8 cellular contexts compared by ENCODE assay signal in genomic region chr6:125099211-125100017, GRCh38. TPM values are rescaled to one million over a fixed set of nuclear protein-coding genes. Genes with fewer than 3 reads are reported as not detected.
DNase-seq lines count a peak whose midpoint lies in the region; ATAC-seq lines count a peak whose summit lies in the region.

No MANE protein-coding gene starts in this region.

- H3K27me3 ChIP-seq in layer of hippocampus (ENCODE audit: control insufficient read depth, insufficient read depth, low read length), result no peaks in the 10 kb centered on the region

- peak overlapping the region; percentile 69 for H3K27ac ChIP-seq in cingulate gyrus (ENCODE audit: low read depth, low read length)
- H3K27ac ChIP-seq in layer of hippocampus (ENCODE audit: low read depth, low read length), result peak overlapping the region; percentile 87

- DNase-seq in Ammon's horn (ENCODE audit: low spot score), result peak; percentile 85
- DNase-seq in HuH-7 (ENCODE audit: low spot score), result peak; percentile 53
- peak; percentile 79 for DNase-seq in SK-N-DZ (ENCODE audit: low spot score)
- DNase-seq in stimulated activated CD4-positive, alpha-beta T cell treated with anti-CD3 and anti-CD28 coated beads, Interleukin-12 subunit alpha, Interleukin-12 subunit beta, amount 100 ng/mL, for 4 hours, result peak; percentile 10

- ATAC-seq in GM19452 (IDR thresholded peaks at IDR 0.05; ENCODE audit: unreplicated experiment) (peak; percentile 69), HG03039 (IDR thresholded peaks at IDR 0.05; ENCODE audit: unreplicated experiment) (no peak)

RNA-seq across cellular contexts. Expression of gene TPD52L1, which starts 54.2 kb away (rescaled TPM):
- not detected in 2 replicates for polyA plus RNA-seq in SK-N-DZ (2014; cell fraction: cytosol; rRNA removed)
- polyA plus RNA-seq in SK-N-DZ (2014; cell fraction: nucleus; rRNA removed), result not detected in 2 replicates

Comparison
In these comparisons a context has a peak if more than half of its experiments do, and no peak if none do; other contexts are left out.
1. DNase-seq: peak in every context shown above with its lines; median percentile 85 in Ammon's horn; 79 in SK-N-DZ; 53 in HuH-7; 10 in stimulated activated CD4-positive, alpha-beta T cell treated with anti-CD3 and anti-CD28 coated beads, Interleukin-12 subunit alpha, Interleukin-12 subunit beta, amount 100 ng/mL, for 4 hours.